ENCODE assay signal across 19 cellular contexts in genomic region chr15:75232826-75233503, GRCh38. TPM values are rescaled to one million over a fixed set of nuclear protein-coding genes. Genes with fewer than 3 reads are reported as not detected.
DNase-seq lines count a peak whose midpoint lies in the region; TF ChIP-seq lines count a peak whose summit lies in the region.
"Had no signal": no experiment of that assay in that cellular context is flagged by ENCODE, and none has a peak within 500 bp of the region (broad histone marks: within the 10 kb centered on the region; RNA-seq: fewer than 3 reads in every experiment).

No MANE protein-coding gene starts in this region.

- intact Hi-C loops in CD14-positive monocyte (cut with micrococcal nuclease): loop anchor here in 1 of 2 donors (10.0 kb wide), 1 partner anchor 72 kb away; no protein-coding TSS in a partner anchor

- H3K36me3 Mint-ChIP-seq in CD14-positive monocyte (no peaks in the 10 kb centered on the region), neural crest cell (ENCODE audit: low read depth) (no peaks in the 10 kb centered on the region)

- H3K27ac Mint-ChIP-seq in CD14-positive monocyte (no peak overlapping the region), neural crest cell (ENCODE audit: unreplicated experiment) (peak overlapping the region; percentile 75)

- no peaks in the 10 kb centered on the region for H3K4me1 Mint-ChIP-seq in CD14-positive monocyte
- H3K4me1 Mint-ChIP-seq in neural crest cell: peaks cover 12% of the 10 kb centered on the region

- no peak for TF ChIP-seq CTCF in CD14-positive monocyte (IDR thresholded peaks at IDR 0.05)
- TF ChIP-seq CTCF in HEK293 (tag by site-specific recombination; IDR thresholded peaks at IDR 0.05): no peak
- no peak for TF ChIP-seq CTCF in neural crest cell (conservative IDR thresholded peaks at IDR 0.05)

- no peaks in the 10 kb centered on the region for H3K36me3 ChIP-seq in HEK293 (ENCODE audit: control insufficient read depth in 2 of 2, insufficient read depth in 1 of 2, low read length in 2 of 2)
- H3K36me3 ChIP-seq: SJSA1 had no signal

- H3K4me1 ChIP-seq in HEK293 (ENCODE audit: control insufficient read depth, insufficient read depth, low read length): no peaks in the 10 kb centered on the region
- H3K4me1 ChIP-seq: SJSA1 had no signal

- peak; percentile 7 for DNase-seq in 8988T
- DNase-seq in CD14-positive monocyte (ENCODE audit: low spot score): peak; percentile 28
- no peak for DNase-seq in neural crest cell (ENCODE audit: low read depth, low spot score)
- no peak for DNase-seq in stimulated activated naive CD4-positive, alpha-beta T cell (lab: John Stamatoyannopoulos, UW)
- no peak for DNase-seq in C1 segment of cervical spinal cord (lab: John Stamatoyannopoulos, UW)
- DNase-seq in ecto neural progenitor cell (ENCODE audit: low spot score): no peak
- DNase-seq: GOT3, KG1, NCI-H1092 treated with DMSO at 0.1 percent for 48 hours, NCI-H1694, NCI-H2107, NCI-H226, NCI-H526 had no signal

- CTCF ChIA-PET in HEK293 (lab: Yijun Ruan, JAX): interaction anchor here (0.7 kb wide), 1 partner anchor 14 kb away, joined by 3 read pairs; no protein-coding TSS in a partner anchor

- POLR2A ChIA-PET in HEK293 (lab: Yijun Ruan, JAX): no interaction called here

- H3K4me3 ChIP-seq in HEK293 (ENCODE audit: low read depth, low read length): no peak overlapping the region
- H3K4me3 ChIP-seq: SJSA1 had no signal

- H3K27me3 Mint-ChIP-seq in CD14-positive monocyte (ENCODE audit: low read depth in 3 of 3): peaks cover 8 to 16% (median 11%) of the 10 kb centered on the region in 3 donors
- H3K27me3 Mint-ChIP-seq in neural crest cell (ENCODE audit: low read depth): no peaks in the 10 kb centered on the region

- H3K9me3 Mint-ChIP-seq in CD14-positive monocyte (peaks cover 0 to 3% (median 0%) of the 10 kb centered on the region in 7 donors), neural crest cell (no peaks in the 10 kb centered on the region)

- H3K9me3 ChIP-seq in HEK293 (ENCODE audit: control insufficient read depth, insufficient read depth, low read depth, low read length): no peaks in the 10 kb centered on the region
- H3K9me3 ChIP-seq: SJSA1 had no signal

- H3K27ac ChIP-seq in HEK293 (ENCODE audit: extremely low read depth, low read depth, low read length): no peak overlapping the region
- H3K27ac ChIP-seq: SJSA1 had no signal

- H3K4me3 Mint-ChIP-seq in CD14-positive monocyte (no peak overlapping the region), neural crest cell (no peak overlapping the region)

TF ChIP-seq in HEK293, 187 proteins besides CTCF, POLR2A, EP300 and RAD21:
- TF ChIP-seq, protein P1, sequence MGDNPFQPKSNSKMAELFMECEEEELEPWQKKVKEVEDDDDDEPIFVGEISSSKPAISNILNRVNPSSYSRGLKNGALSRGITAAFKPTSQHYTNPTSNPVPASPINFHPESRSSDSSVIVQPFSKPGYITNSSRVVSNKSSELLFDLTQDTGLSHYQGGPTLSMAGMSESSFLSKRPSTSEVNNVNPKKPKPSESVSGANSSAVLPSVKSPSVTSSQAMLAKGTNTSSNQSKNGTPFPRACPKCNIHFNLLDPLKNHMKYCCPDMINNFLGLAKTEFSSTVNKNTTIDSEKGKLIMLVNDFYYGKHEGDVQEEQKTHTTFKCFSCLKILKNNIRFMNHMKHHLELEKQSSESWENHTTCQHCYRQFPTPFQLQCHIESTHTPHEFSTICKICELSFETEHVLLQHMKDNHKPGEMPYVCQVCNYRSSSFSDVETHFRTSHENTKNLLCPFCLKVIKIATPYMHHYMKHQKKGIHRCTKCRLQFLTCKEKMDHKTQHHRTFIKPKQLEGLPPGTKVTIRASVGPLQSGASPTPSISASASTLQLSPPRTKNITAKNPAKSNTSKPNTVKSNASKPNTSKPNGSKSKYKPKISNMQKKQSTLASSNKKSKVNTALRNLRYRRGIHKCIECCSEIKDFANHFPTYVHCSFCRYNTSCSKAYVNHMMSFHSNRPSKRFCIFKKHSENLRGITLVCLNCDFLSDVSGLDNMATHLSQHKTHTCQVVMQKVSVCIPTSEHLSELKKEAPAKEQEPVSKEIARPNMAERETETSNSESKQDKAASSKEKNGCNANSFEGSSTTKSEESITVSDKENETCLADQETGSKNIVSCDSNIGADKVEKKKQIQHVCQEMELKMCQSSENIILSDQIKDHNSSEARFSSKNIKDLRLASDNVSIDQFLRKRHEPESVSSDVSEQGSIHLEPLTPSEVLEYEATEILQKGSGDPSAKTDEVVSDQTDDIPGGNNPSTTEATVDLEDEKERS (tag by site-specific recombination; IDR thresholded peaks at IDR 0.05): no peak
- TF ChIP-seq ZNF600 (tag by site-specific recombination; IDR thresholded peaks at IDR 0.05): peak; percentile 47; the same call in 1 of the 2 replicates

RNA-seq across cellular contexts. Expression of gene GOLGA6C, which starts 25.2 kb away (rescaled TPM):
- polyA plus RNA-seq in CD14-positive monocyte: not detected
- total RNA-seq in neural crest cell: 0.12 TPM in 1 of 2 replicates, not detected in the other
- total RNA-seq: M059J, RPMI7951, SJSA1 had no signal
- polyA plus RNA-seq: BJ had no signal

RNA-seq across cellular contexts. Expression of gene C15orf39, which starts 31.3 kb away (rescaled TPM):
- polyA plus RNA-seq in CD14-positive monocyte: 10 to 100 TPM in 1 of 2 donors, 1 to 10 TPM in 1; 8.9 to 18.2 TPM
- total RNA-seq in neural crest cell: 23.8 and 29.5 TPM in 2 replicates

RNA-seq across cellular contexts. Expression of gene GOLGA6D, which starts 49.7 kb away (rescaled TPM):
- not detected for polyA plus RNA-seq in CD14-positive monocyte
- total RNA-seq in neural crest cell: not detected in 2 replicates
- total RNA-seq: M059J, OCI-LY7, RPMI7951, SJSA1 had no signal
- polyA plus RNA-seq: BJ had no signal

Comparison
In these comparisons a context has a peak if more than half of its experiments do, and no peak if none do; other contexts are left out.
1. DNase-seq: peak in 8988T (single experiment) and CD14-positive monocyte (single experiment); none in neural crest cell (single experiment), stimulated activated naive CD4-positive, alpha-beta T cell (0 of 6), C1 segment of cervical spinal cord (0 of 14) and ecto neural progenitor cell (single experiment).